8 cellular contexts compared by ENCODE assay signal in the genomic region with DNA sequence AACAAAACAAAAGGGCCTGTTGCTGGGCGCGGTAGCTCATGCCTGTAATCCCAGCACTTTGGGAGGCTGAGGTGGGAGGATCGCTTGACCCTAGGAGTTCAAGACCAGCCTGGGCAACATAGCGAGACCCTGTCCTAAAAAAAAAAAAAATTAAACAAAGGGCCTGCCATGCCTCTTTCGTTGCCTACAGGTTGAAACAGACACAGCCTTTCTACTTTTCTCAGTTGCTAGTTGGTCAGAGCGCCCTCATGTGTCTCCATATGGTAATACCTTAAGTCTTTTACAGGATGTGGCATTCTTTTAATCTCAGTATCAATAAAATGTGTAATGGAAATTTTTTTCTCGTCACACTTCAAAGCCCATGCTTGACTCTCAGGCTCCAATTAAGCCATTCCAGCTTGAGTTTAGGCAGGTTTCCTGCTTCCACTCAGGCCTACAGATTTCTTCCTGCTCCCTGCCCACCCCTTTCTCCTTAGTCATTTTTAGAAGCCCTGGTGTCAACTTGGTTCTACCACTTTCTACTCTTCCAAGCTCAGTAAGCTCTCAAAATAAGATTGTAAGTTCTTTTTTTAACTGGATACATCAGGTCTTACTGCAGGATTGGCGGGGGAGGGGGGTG. TPM values are rescaled to one million over a fixed set of nuclear protein-coding genes. Genes with fewer than 3 reads are reported as not detected.
DNase-seq lines count a peak whose midpoint lies in the region; ATAC-seq and TF ChIP-seq lines count a peak whose summit lies in the region.

No MANE protein-coding gene starts in this region.

- peaks cover 3% of the 10 kb centered on the region for H3K36me3 Mint-ChIP-seq in activated T-helper 1 cell treated with anti-CD3 and anti-CD28 coated beads, Interleukin-12 subunit alpha, Interleukin-12 subunit beta, Interleukin-2, Interleukin-4 antibody, amounts not matched to agents 30 ng/mL and 10 ng/mL and 1 ng/mL, durations not matched to agents 14 hours and 24 hours and 36 hours (ENCODE audit: low read depth)
- no peaks in the 10 kb centered on the region for H3K36me3 Mint-ChIP-seq in glutamatergic neuron (ENCODE audit: unreplicated experiment)

- H3K27me3 Mint-ChIP-seq in activated T-helper 1 cell treated with anti-CD3 and anti-CD28 coated beads, Interleukin-12 subunit alpha, Interleukin-12 subunit beta, Interleukin-2, Interleukin-4 antibody, amounts not matched to agents 30 ng/mL and 10 ng/mL and 1 ng/mL, durations not matched to agents 14 hours and 24 hours and 36 hours (ENCODE audit: insufficient read depth) = no peaks in the 10 kb centered on the region
- H3K27me3 Mint-ChIP-seq in glutamatergic neuron (ENCODE audit: unreplicated experiment) = peaks cover 1% of the 10 kb centered on the region

- H3K27ac Mint-ChIP-seq in activated T-helper 1 cell treated with anti-CD3 and anti-CD28 coated beads, Interleukin-12 subunit alpha, Interleukin-12 subunit beta, Interleukin-2, Interleukin-4 antibody, amounts not matched to agents 30 ng/mL and 10 ng/mL and 1 ng/mL, durations not matched to agents 14 hours and 24 hours and 36 hours = peak overlapping the region; percentile 94
- no peak overlapping the region for H3K27ac Mint-ChIP-seq in glutamatergic neuron (ENCODE audit: unreplicated experiment)

- ATAC-seq in GM19467 (IDR thresholded peaks at IDR 0.05; ENCODE audit: unreplicated experiment) (no peak), HG02610 (IDR thresholded peaks at IDR 0.05; ENCODE audit: unreplicated experiment) (no peak)

- DNase-seq in H4 (ENCODE audit: low spot score) = peak; percentile 54
- peak; percentile 34 for DNase-seq in NOMO-1 treated with dmso at 0.1 percent for 144 hours (lab: John Stamatoyannopoulos, UW; ENCODE audit: unreplicated experiment)
- DNase-seq in activated T-helper 1 cell treated with anti-CD3 and anti-CD28 coated beads, Interleukin-12 subunit alpha, Interleukin-12 subunit beta, Interleukin-2, Interleukin-4 antibody, amounts not matched to agents 30 ng/mL and 10 ng/mL and 1 ng/mL, durations not matched to agents 14 hours and 24 hours and 36 hours (ENCODE audit: low spot score) = peak; percentile 59
- no peak for DNase-seq in glutamatergic neuron
- DNase-seq in superior temporal gyrus (ENCODE audit: extremely low spot score) = peak; percentile 46

- no peak overlapping the region for H3K27ac ChIP-seq in C4-2B

- TF ChIP-seq CTCF in C4-2B (conservative IDR thresholded peaks at IDR 0.05) (peak; percentile 67), glutamatergic neuron (IDR thresholded peaks at IDR 0.05; ENCODE audit: partially characterized antibody, unreplicated experiment) (peak; percentile 31)

- H3K4me3 Mint-ChIP-seq in activated T-helper 1 cell treated with anti-CD3 and anti-CD28 coated beads, Interleukin-12 subunit alpha, Interleukin-12 subunit beta, Interleukin-2, Interleukin-4 antibody, amounts not matched to agents 30 ng/mL and 10 ng/mL and 1 ng/mL, durations not matched to agents 14 hours and 24 hours and 36 hours = peak overlapping the region; percentile 40
- no peak overlapping the region for H3K4me3 Mint-ChIP-seq in glutamatergic neuron (ENCODE audit: unreplicated experiment)

- intact Hi-C loops in activated T-helper 1 cell treated with anti-CD3 and anti-CD28 coated beads, Interleukin-12 subunit alpha, Interleukin-12 subunit beta, Interleukin-2, Interleukin-4 antibody, amounts not matched to agents 30 ng/mL and 10 ng/mL and 1 ng/mL, durations not matched to agents 14 hours and 24 hours and 36 hours (cut with micrococcal nuclease) = no loop called here

- no peaks in the 10 kb centered on the region for H3K9me3 Mint-ChIP-seq in activated T-helper 1 cell treated with anti-CD3 and anti-CD28 coated beads, Interleukin-12 subunit alpha, Interleukin-12 subunit beta, Interleukin-2, Interleukin-4 antibody, amounts not matched to agents 30 ng/mL and 10 ng/mL and 1 ng/mL, durations not matched to agents 14 hours and 24 hours and 36 hours
- no peaks in the 10 kb centered on the region for H3K9me3 Mint-ChIP-seq in glutamatergic neuron (ENCODE audit: unreplicated experiment)

- peaks cover 43% of the 10 kb centered on the region for H3K4me1 Mint-ChIP-seq in activated T-helper 1 cell treated with anti-CD3 and anti-CD28 coated beads, Interleukin-12 subunit alpha, Interleukin-12 subunit beta, Interleukin-2, Interleukin-4 antibody, amounts not matched to agents 30 ng/mL and 10 ng/mL and 1 ng/mL, durations not matched to agents 14 hours and 24 hours and 36 hours (ENCODE audit: low read depth)
- peaks cover 2% of the 10 kb centered on the region for H3K4me1 Mint-ChIP-seq in glutamatergic neuron (ENCODE audit: low read depth, unreplicated experiment)

RNA-seq across cellular contexts. Expression of gene SOWAHD, which starts 4.6 kb away (rescaled TPM):
- 0.10 TPM in 1 of 2 replicates, not detected in the other for total RNA-seq in H4 (2014; rRNA removed; shearing (Covaris generic))
- total RNA-seq in activated T-helper 1 cell treated with anti-CD3 and anti-CD28 coated beads, Interleukin-12 subunit alpha, Interleukin-12 subunit beta, Interleukin-2, Interleukin-4 antibody, amounts not matched to agents 30 ng/mL and 10 ng/mL and 1 ng/mL, durations not matched to agents 14 hours and 24 hours and 36 hours = 0.21 and 0.34 TPM in 2 replicates
- total RNA-seq in glutamatergic neuron (ENCODE audit: unreplicated experiment) = not detected

RNA-seq across cellular contexts. Expression of gene RPL39, which starts 37.7 kb away (rescaled TPM):
- 7,124 and 8,669 TPM in 2 replicates for total RNA-seq in H4 (2014; rRNA removed; shearing (Covaris generic))
- total RNA-seq in activated T-helper 1 cell treated with anti-CD3 and anti-CD28 coated beads, Interleukin-12 subunit alpha, Interleukin-12 subunit beta, Interleukin-2, Interleukin-4 antibody, amounts not matched to agents 30 ng/mL and 10 ng/mL and 1 ng/mL, durations not matched to agents 14 hours and 24 hours and 36 hours = 1,853 and 1,912 TPM in 2 replicates
- total RNA-seq in glutamatergic neuron (ENCODE audit: unreplicated experiment) = 1,088 TPM
